In the genomic region with DNA sequence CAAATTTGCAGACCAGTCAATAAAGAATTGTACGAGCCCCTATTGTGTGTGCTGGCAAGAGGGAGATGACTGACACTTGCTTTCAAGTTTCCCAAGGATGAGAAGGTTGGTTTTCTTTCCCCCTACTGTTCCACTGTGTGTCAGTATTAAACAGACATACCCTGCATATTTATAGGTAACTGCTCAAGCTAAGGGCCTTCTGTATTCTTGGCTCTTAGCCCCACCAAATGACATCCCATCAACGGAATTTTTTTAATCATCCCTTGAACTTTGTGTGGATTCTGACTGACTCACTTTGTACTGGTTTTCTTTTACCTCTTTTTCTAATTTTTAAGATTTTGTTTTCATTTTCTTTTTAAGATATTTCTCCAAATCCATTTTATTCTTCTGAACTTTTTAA, we compare ENCODE assay signal across 1 cellular context.
TF ChIP-seq lines count a peak whose summit lies in the region.

No MANE protein-coding gene starts in this region.

TF ChIP-seq in IMR-90, 13 proteins besides CTCF, POLR2A, EP300 and RAD21 (continued from another document):
- TF ChIP-seq, protein P1, sequence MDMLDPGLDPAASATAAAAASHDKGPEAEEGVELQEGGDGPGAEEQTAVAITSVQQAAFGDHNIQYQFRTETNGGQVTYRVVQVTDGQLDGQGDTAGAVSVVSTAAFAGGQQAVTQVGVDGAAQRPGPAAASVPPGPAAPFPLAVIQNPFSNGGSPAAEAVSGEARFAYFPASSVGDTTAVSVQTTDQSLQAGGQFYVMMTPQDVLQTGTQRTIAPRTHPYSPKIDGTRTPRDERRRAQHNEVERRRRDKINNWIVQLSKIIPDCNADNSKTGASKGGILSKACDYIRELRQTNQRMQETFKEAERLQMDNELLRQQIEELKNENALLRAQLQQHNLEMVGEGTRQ (IDR thresholded peaks at IDR 0.05; ENCODE audit: low read depth, low read length) = no peak
- TF ChIP-seq MAFK (IDR thresholded peaks at IDR 0.05; ENCODE audit: low read depth, low read length) (no peak), NFE2L2 (IDR thresholded peaks at IDR 0.05; ENCODE audit: low read depth, low read length) (no peak), SMC3 (IDR thresholded peaks at IDR 0.05; ENCODE audit: low read depth, low read length) (no peak)
